In genomic region chr9:21744320-21744719, GRCh38 we compare ENCODE assay signal across 17 cellular contexts.
"Had no signal": no experiment of that assay in that cellular context is flagged by ENCODE, and none has a peak within 500 bp of the region (broad histone marks: within the 10 kb centered on the region; RNA-seq: fewer than 3 reads in every experiment).

No MANE protein-coding gene starts in this region.

- DNase-seq: effector CD4-positive, alpha-beta T cell; endodermal cell; heart left ventricle; hypothalamus; kidney glomerular epithelial cell; mesendoderm; naive B cell; occipital lobe; pancreas; right cardiac atrium; stimulated activated CD4-positive, alpha-beta T cell treated with anti-CD3 and anti-CD28 coated beads, Interleukin-2, amount 100 ng/mL, for 48 hours; stimulated activated naive CD4-positive, alpha-beta T cell treated with Interleukin-2 at 50 U/mL for 16 hours had no signal

- H3K4me1 ChIP-seq: pancreas had no signal

- FAIRE-seq: endothelial cell of umbilical vein, frontal cortex, islet of Langerhans, pancreas, urothelium cell line had no signal

- H3K4me2 ChIP-seq: smooth muscle cell had no signal

- H3K4me3 ChIP-seq: heart left ventricle, pancreas, smooth muscle cell had no signal

- H3K36me3 ChIP-seq: heart left ventricle, pancreas had no signal

- H3K9me3 ChIP-seq: heart left ventricle, pancreas had no signal

- H3K27ac ChIP-seq: heart left ventricle, pancreas had no signal

- H3K27me3 ChIP-seq: pancreas had no signal
